ENCODE assay signal across 8 cellular contexts in the genomic region with DNA sequence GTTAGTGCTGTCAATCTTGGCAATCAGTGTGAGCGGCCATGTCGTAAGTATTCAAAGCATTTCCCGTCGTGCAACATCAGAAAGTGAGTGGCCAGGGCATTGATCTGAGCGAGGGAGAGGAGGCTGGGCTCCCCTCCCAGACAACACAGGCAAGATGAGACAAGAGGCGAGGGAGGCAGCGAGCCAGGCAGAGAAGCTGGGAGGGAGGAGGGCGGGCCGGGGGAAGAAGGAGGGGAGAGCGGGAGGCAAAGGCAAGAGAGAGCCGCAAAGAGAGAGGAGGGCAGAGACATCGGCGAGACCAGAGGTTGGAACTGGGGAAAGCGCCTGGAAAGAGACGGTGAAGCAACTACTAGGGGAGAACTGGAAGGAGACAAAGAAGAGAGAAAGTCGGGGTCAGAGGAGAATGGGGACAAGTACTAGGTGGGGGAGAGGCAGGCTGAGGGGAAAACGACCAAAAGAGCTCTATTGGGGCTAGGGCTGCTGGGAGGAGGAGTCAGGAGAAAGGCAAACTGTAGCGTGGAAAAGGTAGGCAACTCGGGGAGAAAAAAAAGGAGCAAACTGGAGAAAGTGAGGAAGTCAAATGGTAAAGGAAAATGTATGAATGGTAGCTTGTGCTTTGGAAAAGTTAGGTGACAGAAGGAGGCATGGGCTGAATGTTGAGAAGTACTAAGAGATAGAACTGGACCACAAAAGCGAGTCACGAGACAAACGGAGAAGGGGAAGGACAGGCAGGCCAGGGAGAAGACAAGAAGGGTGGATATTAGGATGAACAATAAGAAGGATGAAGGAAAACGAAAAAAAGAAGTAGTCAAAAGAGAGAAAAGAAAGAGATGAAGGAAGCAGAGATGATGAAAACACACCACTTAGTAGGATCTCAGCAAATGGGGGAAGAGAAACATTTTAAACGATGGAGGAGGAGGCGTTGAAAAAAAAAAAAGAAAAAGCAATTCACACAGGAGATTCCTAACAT.
DNase-seq lines count a peak whose midpoint lies in the region; ATAC-seq, FAIRE-seq and TF ChIP-seq lines count a peak whose summit lies in the region.

No MANE protein-coding gene starts in this region.

- H3K36me3 ChIP-seq in mucosa of descending colon (ENCODE audit: low read depth): no peaks in the 10 kb centered on the region

- H3K4me1 ChIP-seq in mucosa of descending colon (ENCODE audit: low read depth): peaks cover 24% of the 10 kb centered on the region

- H3K4me3 ChIP-seq in epithelial cell of esophagus (ENCODE audit: low read length): peak overlapping the region; percentile 52
- no peak overlapping the region for H3K4me3 ChIP-seq in mucosa of descending colon

- ATAC-seq in mucosa of descending colon: no peak

- intact Hi-C loops in mucosa of descending colon (cut with DNase I, micrococcal nuclease): loop anchor here (10.0 kb wide), 3 partner anchors 773 to 963 kb away; no protein-coding TSS in a partner anchor

- TF ChIP-seq CTCF in epithelial cell of esophagus (IDR thresholded peaks at IDR 0.05; ENCODE audit: insufficient read depth, low read depth, low read length, missing control alignments): no peak
- TF ChIP-seq CTCF in mucosa of descending colon (IDR thresholded peaks at IDR 0.05): no peak

- H3K9me3 ChIP-seq in mucosa of descending colon: no peaks in the 10 kb centered on the region

- DNase-seq in ELF-1 (ENCODE audit: low read depth, low spot score) (peak; percentile 84), NCI-H510A treated with DMSO at 0.1 percent for 48 hours (lab: John Stamatoyannopoulos, UW) (peak; percentile 64), epithelial cell of esophagus (ENCODE audit: low read depth) (peak; percentile 79), mucosa of descending colon (peak; percentile 16 to 51 (median 47)), RCC 7860 (ENCODE audit: low spot score) (no peak), RPMI8226 (no peak)
- DNase-seq in activated naive CD4-positive, alpha-beta T cell treated with Interleukin-2 at 50 U/mL for 16 hours: no peak
- DNase-seq in activated CD8-positive, alpha-beta memory T cell treated with anti-CD3 and anti-CD28 coated beads, Interleukin-2, amount 50 U/mL, for 4 hours: no peak

- FAIRE-seq in RCC 7860 (lab: Jason Lieb, UNC): no peak

Comparison
In these comparisons a context has a peak if more than half of its experiments do, and no peak if none do; other contexts are left out.
1. DNase-seq: peak in ELF-1 (single experiment), NCI-H510A treated with DMSO at 0.1 percent for 48 hours (single experiment), epithelial cell of esophagus (single experiment) and mucosa of descending colon (3 of 3); none in activated naive CD4-positive, alpha-beta T cell treated with Interleukin-2 at 50 U/mL for 16 hours (single experiment), activated CD8-positive, alpha-beta memory T cell treated with anti-CD3 and anti-CD28 coated beads, Interleukin-2, amount 50 U/mL, for 4 hours (single experiment), RCC 7860 (single experiment) and RPMI8226 (single experiment).